7 cellular contexts compared by ENCODE assay signal in genomic region chr6:15264902-15265761, GRCh38. TPM values are rescaled to one million over a fixed set of nuclear protein-coding genes. Genes with fewer than 3 reads are reported as not detected.
DNase-seq lines count a peak whose midpoint lies in the region; ATAC-seq and TF ChIP-seq lines count a peak whose summit lies in the region.

No MANE protein-coding gene starts in this region.

- H3K4me3 Mint-ChIP-seq in WTC11 = peak overlapping the region; percentile 61

- H3K27me3 ChIP-seq in HL-60 (ENCODE audit: insufficient read depth, poor library complexity, severe bottlenecking) (no peaks in the 10 kb centered on the region), left ventricle myocardium inferior (ENCODE audit: low read depth) (no peaks in the 10 kb centered on the region)

- H3K4me1 Mint-ChIP-seq in WTC11 = peaks cover 97% of the 10 kb centered on the region

- H3K4me3 ChIP-seq in HL-60 (replicated peaks; ENCODE audit: insufficient read depth, low read length) = no peak overlapping the region; the same call in 1 of the 2 replicates
- H3K4me3 ChIP-seq in left ventricle myocardium inferior = peak overlapping the region; percentile 37

- CTCF ChIA-PET in WTC11 (lab: Charles Lee) = interaction anchor here (0.6 to 1.2 kb wide), 6 partner anchors 10 to 180 kb away, joined by 3 to 5 read pairs (median 3); no protein-coding TSS in a partner anchor

- DNase-seq in HL-60 (ENCODE audit: low read depth in 1 of 2, low spot score in 1 of 2) (peak in 1 of 2 experiments; percentile 49), WTC11 (ENCODE audit: low spot score) (no peak), left ventricle myocardium inferior (peak; percentile 48), putamen (ENCODE audit: low spot score) (peak; percentile 91), kidney tubule cell (ENCODE audit: low spot score) (no peak)

- ATAC-seq in WTC11 (peak; percentile 16), HG02852 (IDR thresholded peaks at IDR 0.05; ENCODE audit: unreplicated experiment) (no peak), GM19397 (IDR thresholded peaks at IDR 0.05; ENCODE audit: unreplicated experiment) (no peak)

- intact Hi-C loops in left ventricle myocardium inferior (cut with micrococcal nuclease) = no loop called here

- TF ChIP-seq CTCF in HL-60 (IDR thresholded peaks at IDR 0.05; ENCODE audit: insufficient read depth, low read length) (no peak), WTC11 (IDR thresholded peaks at IDR 0.05) (no peak), left ventricle myocardium inferior (IDR thresholded peaks at IDR 0.05; ENCODE audit: borderline replicate concordance) (no peak)

- peak overlapping the region; percentile 92 for H3K27ac Mint-ChIP-seq in WTC11

- peaks cover 3% of the 10 kb centered on the region; the same call in 1 of the 2 replicates for H3K36me3 Mint-ChIP-seq in WTC11

- no peaks in the 10 kb centered on the region for H3K9me3 ChIP-seq in left ventricle myocardium inferior (replicated peaks)

- no peaks in the 10 kb centered on the region for H3K36me3 ChIP-seq in left ventricle myocardium inferior

- no peaks in the 10 kb centered on the region for H3K27me3 Mint-ChIP-seq in WTC11 (ENCODE audit: low read depth)

- H3K4me1 ChIP-seq in left ventricle myocardium inferior = peaks cover 81% of the 10 kb centered on the region

- H3K27ac ChIP-seq in HL-60 (replicated peaks) = peak overlapping the region; percentile 74
- peak overlapping the region; percentile 80 for H3K27ac ChIP-seq in left ventricle myocardium inferior (replicated peaks)

- POLR2A ChIA-PET in WTC11 (lab: Charles Lee) = interaction anchor here (0.6 to 1.1 kb wide), 8 partner anchors 9 to 232 kb away, joined by 3 to 4 read pairs (median 3); no protein-coding TSS in a partner anchor

- H3K9me3 Mint-ChIP-seq in WTC11 = no peaks in the 10 kb centered on the region

TF ChIP-seq in WTC11, 78 proteins besides CTCF, POLR2A, EP300 and RAD21:
- TF ChIP-seq ZNF423 (CRISPR knock-in tag; IDR thresholded peaks at IDR 0.05) (0 out of 2 replicates have a peak, but pooled peaks have one; percentile 12), ETV6 (CRISPR knock-in tag; IDR thresholded peaks at IDR 0.05) (peak; percentile 77; the same call in 1 of the 2 replicates), RORB (CRISPR knock-in tag; IDR thresholded peaks at IDR 0.05) (no peak), SMAD3 (CRISPR knock-in tag; IDR thresholded peaks at IDR 0.05; ENCODE audit: borderline replicate concordance) (0 out of 2 replicates have a peak, but pooled peaks have one; percentile 70), PRDM15 (CRISPR knock-in tag; IDR thresholded peaks at IDR 0.05) (no peak), TEAD1 (CRISPR knock-in tag; IDR thresholded peaks at IDR 0.05) (peak; percentile 90; the same call in 1 of the 2 replicates), NFE2L1 (CRISPR knock-in tag; IDR thresholded peaks at IDR 0.05) (no peak), NFATC4 (CRISPR knock-in tag; IDR thresholded peaks at IDR 0.05) (no peak), CREM (CRISPR knock-in tag; IDR thresholded peaks at IDR 0.05) (peak; percentile 34; the same call in 1 of the 2 replicates), FOXK1 (CRISPR knock-in tag; IDR thresholded peaks at IDR 0.05) (peak; percentile 57; the same call in 1 of the 2 replicates), E2F1 (CRISPR knock-in tag; IDR thresholded peaks at IDR 0.05) (no peak), TEAD4 (CRISPR knock-in tag; IDR thresholded peaks at IDR 0.05) (peak; percentile 16; the same call in 1 of the 2 replicates)
- TF ChIP-seq, protein P1, sequence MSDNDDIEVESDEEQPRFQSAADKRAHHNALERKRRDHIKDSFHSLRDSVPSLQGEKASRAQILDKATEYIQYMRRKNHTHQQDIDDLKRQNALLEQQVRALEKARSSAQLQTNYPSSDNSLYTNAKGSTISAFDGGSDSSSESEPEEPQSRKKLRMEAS (CRISPR knock-in tag; IDR thresholded peaks at IDR 0.05) = 0 out of 2 replicates have a peak, but pooled peaks have one; percentile 27
- TF ChIP-seq, protein P2, sequence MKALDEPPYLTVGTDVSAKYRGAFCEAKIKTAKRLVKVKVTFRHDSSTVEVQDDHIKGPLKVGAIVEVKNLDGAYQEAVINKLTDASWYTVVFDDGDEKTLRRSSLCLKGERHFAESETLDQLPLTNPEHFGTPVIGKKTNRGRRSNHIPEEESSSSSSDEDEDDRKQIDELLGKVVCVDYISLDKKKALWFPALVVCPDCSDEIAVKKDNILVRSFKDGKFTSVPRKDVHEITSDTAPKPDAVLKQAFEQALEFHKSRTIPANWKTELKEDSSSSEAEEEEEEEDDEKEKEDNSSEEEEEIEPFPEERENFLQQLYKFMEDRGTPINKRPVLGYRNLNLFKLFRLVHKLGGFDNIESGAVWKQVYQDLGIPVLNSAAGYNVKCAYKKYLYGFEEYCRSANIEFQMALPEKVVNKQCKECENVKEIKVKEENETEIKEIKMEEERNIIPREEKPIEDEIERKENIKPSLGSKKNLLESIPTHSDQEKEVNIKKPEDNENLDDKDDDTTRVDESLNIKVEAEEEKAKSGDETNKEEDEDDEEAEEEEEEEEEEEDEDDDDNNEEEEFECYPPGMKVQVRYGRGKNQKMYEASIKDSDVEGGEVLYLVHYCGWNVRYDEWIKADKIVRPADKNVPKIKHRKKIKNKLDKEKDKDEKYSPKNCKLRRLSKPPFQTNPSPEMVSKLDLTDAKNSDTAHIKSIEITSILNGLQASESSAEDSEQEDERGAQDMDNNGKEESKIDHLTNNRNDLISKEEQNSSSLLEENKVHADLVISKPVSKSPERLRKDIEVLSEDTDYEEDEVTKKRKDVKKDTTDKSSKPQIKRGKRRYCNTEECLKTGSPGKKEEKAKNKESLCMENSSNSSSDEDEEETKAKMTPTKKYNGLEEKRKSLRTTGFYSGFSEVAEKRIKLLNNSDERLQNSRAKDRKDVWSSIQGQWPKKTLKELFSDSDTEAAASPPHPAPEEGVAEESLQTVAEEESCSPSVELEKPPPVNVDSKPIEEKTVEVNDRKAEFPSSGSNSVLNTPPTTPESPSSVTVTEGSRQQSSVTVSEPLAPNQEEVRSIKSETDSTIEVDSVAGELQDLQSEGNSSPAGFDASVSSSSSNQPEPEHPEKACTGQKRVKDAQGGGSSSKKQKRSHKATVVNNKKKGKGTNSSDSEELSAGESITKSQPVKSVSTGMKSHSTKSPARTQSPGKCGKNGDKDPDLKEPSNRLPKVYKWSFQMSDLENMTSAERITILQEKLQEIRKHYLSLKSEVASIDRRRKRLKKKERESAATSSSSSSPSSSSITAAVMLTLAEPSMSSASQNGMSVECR (CRISPR knock-in tag; IDR thresholded peaks at IDR 0.05; ENCODE audit: borderline replicate concordance) = peak; percentile 81; the same call in 1 of the 2 replicates

RNA-seq across cellular contexts. Expression of gene JARID2, which starts 19.3 kb away (rescaled TPM):
- total RNA-seq in WTC11 (2021) (166 to 180 TPM (median 167 TPM) in 3 replicates), left ventricle myocardium inferior (6.5 TPM)

Comparison
In these comparisons a context has a peak if more than half of its experiments do, and no peak if none do; other contexts are left out.
1. DNase-seq: peak in left ventricle myocardium inferior (single experiment) and putamen (single experiment); none in WTC11 (single experiment) and kidney tubule cell (single experiment).
2. RNA of gene JARID2, which starts 19.3 kb away (total RNA-seq): 166 to 180 TPM in WTC11; 6.5 TPM in left ventricle myocardium inferior (single experiment); every median in the first group is over 10 times any median in the second.